In genomic region chr12:45728625-45729232, GRCh38 we compare ENCODE assay signal across 1 cellular context.
TF ChIP-seq lines count a peak whose summit lies in the region.

No MANE protein-coding gene starts in this region.

TF ChIP-seq in K562, 482 proteins besides CTCF, POLR2A, EP300 and RAD21 (continued from another document and continues in another):
- TF ChIP-seq HNRNPK (IDR thresholded peaks at IDR 0.05; ENCODE audit: low read depth, low read length, poor library complexity, severe bottlenecking) (peak; percentile 71), FOXP1 (CRISPR knock-in tag; IDR thresholded peaks at IDR 0.05) (no peak; the same call in 1 of the 2 replicates), TFE3 (CRISPR knock-in tag; IDR thresholded peaks at IDR 0.05) (no peak), PURB (CRISPR knock-in tag; IDR thresholded peaks at IDR 0.05; ENCODE audit: low read depth) (no peak), MYNN (IDR thresholded peaks at IDR 0.05) (no peak), MYNN (CRISPR knock-in tag; IDR thresholded peaks at IDR 0.05) (no peak), ZNF175 (CRISPR knock-in tag; IDR thresholded peaks at IDR 0.05; ENCODE audit: low read depth) (peak; percentile 80), KDM1A (IDR thresholded peaks at IDR 0.05) (no peak), MTF1 (CRISPR knock-in tag; IDR thresholded peaks at IDR 0.05; ENCODE audit: borderline replicate concordance) (no peak), ZNF551 (CRISPR knock-in tag; IDR thresholded peaks at IDR 0.05) (no peak), ZKSCAN1 (IDR thresholded peaks at IDR 0.05; ENCODE audit: low read depth, low read length) (peak; percentile 17; the same call in 1 of the 2 replicates), TCF7L2 (IDR thresholded peaks at IDR 0.05; ENCODE audit: low read depth, low read length) (no peak), ZNF134 (CRISPR knock-in tag; conservative IDR thresholded peaks at IDR 0.05) (no peak), ZNF407 (IDR thresholded peaks at IDR 0.05; ENCODE audit: low read depth) (no peak), DACH1 (IDR thresholded peaks at IDR 0.05; ENCODE audit: partially characterized antibody) (peak; percentile 33), FOXA3 (CRISPR knock-in tag; conservative IDR thresholded peaks at IDR 0.05 in 1 of 2, IDR thresholded peaks at IDR 0.05 in 1 of 2) (no peak), MAFK (IDR thresholded peaks at IDR 0.05; ENCODE audit: low read length) (no peak), FOS (IDR thresholded peaks at IDR 0.05; ENCODE audit: extremely low read depth, insufficient read length) (no peak), TGIF2 (CRISPR knock-in tag; IDR thresholded peaks at IDR 0.05) (no peak), SRSF7 (optimal IDR thresholded peaks at IDR 0.05; ENCODE audit: low read depth, low read length) (no peak)
- TF ChIP-seq, protein P1, sequence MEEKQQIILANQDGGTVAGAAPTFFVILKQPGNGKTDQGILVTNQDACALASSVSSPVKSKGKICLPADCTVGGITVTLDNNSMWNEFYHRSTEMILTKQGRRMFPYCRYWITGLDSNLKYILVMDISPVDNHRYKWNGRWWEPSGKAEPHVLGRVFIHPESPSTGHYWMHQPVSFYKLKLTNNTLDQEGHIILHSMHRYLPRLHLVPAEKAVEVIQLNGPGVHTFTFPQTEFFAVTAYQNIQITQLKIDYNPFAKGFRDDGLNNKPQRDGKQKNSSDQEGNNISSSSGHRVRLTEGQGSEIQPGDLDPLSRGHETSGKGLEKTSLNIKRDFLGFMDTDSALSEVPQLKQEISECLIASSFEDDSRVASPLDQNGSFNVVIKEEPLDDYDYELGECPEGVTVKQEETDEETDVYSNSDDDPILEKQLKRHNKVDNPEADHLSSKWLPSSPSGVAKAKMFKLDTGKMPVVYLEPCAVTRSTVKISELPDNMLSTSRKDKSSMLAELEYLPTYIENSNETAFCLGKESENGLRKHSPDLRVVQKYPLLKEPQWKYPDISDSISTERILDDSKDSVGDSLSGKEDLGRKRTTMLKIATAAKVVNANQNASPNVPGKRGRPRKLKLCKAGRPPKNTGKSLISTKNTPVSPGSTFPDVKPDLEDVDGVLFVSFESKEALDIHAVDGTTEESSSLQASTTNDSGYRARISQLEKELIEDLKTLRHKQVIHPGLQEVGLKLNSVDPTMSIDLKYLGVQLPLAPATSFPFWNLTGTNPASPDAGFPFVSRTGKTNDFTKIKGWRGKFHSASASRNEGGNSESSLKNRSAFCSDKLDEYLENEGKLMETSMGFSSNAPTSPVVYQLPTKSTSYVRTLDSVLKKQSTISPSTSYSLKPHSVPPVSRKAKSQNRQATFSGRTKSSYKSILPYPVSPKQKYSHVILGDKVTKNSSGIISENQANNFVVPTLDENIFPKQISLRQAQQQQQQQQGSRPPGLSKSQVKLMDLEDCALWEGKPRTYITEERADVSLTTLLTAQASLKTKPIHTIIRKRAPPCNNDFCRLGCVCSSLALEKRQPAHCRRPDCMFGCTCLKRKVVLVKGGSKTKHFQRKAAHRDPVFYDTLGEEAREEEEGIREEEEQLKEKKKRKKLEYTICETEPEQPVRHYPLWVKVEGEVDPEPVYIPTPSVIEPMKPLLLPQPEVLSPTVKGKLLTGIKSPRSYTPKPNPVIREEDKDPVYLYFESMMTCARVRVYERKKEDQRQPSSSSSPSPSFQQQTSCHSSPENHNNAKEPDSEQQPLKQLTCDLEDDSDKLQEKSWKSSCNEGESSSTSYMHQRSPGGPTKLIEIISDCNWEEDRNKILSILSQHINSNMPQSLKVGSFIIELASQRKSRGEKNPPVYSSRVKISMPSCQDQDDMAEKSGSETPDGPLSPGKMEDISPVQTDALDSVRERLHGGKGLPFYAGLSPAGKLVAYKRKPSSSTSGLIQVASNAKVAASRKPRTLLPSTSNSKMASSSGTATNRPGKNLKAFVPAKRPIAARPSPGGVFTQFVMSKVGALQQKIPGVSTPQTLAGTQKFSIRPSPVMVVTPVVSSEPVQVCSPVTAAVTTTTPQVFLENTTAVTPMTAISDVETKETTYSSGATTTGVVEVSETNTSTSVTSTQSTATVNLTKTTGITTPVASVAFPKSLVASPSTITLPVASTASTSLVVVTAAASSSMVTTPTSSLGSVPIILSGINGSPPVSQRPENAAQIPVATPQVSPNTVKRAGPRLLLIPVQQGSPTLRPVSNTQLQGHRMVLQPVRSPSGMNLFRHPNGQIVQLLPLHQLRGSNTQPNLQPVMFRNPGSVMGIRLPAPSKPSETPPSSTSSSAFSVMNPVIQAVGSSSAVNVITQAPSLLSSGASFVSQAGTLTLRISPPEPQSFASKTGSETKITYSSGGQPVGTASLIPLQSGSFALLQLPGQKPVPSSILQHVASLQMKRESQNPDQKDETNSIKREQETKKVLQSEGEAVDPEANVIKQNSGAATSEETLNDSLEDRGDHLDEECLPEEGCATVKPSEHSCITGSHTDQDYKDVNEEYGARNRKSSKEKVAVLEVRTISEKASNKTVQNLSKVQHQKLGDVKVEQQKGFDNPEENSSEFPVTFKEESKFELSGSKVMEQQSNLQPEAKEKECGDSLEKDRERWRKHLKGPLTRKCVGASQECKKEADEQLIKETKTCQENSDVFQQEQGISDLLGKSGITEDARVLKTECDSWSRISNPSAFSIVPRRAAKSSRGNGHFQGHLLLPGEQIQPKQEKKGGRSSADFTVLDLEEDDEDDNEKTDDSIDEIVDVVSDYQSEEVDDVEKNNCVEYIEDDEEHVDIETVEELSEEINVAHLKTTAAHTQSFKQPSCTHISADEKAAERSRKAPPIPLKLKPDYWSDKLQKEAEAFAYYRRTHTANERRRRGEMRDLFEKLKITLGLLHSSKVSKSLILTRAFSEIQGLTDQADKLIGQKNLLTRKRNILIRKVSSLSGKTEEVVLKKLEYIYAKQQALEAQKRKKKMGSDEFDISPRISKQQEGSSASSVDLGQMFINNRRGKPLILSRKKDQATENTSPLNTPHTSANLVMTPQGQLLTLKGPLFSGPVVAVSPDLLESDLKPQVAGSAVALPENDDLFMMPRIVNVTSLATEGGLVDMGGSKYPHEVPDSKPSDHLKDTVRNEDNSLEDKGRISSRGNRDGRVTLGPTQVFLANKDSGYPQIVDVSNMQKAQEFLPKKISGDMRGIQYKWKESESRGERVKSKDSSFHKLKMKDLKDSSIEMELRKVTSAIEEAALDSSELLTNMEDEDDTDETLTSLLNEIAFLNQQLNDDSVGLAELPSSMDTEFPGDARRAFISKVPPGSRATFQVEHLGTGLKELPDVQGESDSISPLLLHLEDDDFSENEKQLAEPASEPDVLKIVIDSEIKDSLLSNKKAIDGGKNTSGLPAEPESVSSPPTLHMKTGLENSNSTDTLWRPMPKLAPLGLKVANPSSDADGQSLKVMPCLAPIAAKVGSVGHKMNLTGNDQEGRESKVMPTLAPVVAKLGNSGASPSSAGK (IDR thresholded peaks at IDR 0.05), result no peak
- TF ChIP-seq, protein P2, sequence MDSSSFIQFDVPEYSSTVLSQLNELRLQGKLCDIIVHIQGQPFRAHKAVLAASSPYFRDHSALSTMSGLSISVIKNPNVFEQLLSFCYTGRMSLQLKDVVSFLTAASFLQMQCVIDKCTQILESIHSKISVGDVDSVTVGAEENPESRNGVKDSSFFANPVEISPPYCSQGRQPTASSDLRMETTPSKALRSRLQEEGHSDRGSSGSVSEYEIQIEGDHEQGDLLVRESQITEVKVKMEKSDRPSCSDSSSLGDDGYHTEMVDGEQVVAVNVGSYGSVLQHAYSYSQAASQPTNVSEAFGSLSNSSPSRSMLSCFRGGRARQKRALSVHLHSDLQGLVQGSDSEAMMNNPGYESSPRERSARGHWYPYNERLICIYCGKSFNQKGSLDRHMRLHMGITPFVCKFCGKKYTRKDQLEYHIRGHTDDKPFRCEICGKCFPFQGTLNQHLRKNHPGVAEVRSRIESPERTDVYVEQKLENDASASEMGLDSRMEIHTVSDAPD (CRISPR knock-in tag; IDR thresholded peaks at IDR 0.05), result no peak
- TF ChIP-seq, protein P3, sequence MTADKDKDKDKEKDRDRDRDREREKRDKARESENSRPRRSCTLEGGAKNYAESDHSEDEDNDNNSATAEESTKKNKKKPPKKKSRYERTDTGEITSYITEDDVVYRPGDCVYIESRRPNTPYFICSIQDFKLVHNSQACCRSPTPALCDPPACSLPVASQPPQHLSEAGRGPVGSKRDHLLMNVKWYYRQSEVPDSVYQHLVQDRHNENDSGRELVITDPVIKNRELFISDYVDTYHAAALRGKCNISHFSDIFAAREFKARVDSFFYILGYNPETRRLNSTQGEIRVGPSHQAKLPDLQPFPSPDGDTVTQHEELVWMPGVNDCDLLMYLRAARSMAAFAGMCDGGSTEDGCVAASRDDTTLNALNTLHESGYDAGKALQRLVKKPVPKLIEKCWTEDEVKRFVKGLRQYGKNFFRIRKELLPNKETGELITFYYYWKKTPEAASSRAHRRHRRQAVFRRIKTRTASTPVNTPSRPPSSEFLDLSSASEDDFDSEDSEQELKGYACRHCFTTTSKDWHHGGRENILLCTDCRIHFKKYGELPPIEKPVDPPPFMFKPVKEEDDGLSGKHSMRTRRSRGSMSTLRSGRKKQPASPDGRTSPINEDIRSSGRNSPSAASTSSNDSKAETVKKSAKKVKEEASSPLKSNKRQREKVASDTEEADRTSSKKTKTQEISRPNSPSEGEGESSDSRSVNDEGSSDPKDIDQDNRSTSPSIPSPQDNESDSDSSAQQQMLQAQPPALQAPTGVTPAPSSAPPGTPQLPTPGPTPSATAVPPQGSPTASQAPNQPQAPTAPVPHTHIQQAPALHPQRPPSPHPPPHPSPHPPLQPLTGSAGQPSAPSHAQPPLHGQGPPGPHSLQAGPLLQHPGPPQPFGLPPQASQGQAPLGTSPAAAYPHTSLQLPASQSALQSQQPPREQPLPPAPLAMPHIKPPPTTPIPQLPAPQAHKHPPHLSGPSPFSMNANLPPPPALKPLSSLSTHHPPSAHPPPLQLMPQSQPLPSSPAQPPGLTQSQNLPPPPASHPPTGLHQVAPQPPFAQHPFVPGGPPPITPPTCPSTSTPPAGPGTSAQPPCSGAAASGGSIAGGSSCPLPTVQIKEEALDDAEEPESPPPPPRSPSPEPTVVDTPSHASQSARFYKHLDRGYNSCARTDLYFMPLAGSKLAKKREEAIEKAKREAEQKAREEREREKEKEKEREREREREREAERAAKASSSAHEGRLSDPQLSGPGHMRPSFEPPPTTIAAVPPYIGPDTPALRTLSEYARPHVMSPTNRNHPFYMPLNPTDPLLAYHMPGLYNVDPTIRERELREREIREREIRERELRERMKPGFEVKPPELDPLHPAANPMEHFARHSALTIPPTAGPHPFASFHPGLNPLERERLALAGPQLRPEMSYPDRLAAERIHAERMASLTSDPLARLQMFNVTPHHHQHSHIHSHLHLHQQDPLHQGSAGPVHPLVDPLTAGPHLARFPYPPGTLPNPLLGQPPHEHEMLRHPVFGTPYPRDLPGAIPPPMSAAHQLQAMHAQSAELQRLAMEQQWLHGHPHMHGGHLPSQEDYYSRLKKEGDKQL (CRISPR knock-in tag; IDR thresholded peaks at IDR 0.05; ENCODE audit: borderline replicate concordance), result no peak
